ENCODE assay signal across 17 cellular contexts in genomic region chr7:100630066-100630465, GRCh38. TPM values are rescaled to one million over a fixed set of nuclear protein-coding genes. Genes with fewer than 3 reads are reported as not detected.
A peak's percentile ranks its signal among the peaks of the same experiment; 100 is the strongest.
DNase-seq lines count a peak whose midpoint lies in the region; ATAC-seq and TF ChIP-seq lines count a peak whose summit lies in the region.
"Had no signal": no experiment of that assay in that cellular context is flagged by ENCODE, and none has a peak within 500 bp of the region (broad histone marks: within the 10 kb centered on the region; RNA-seq: fewer than 3 reads in every experiment).

No MANE protein-coding gene starts in this region.

- peaks cover 37% of the 10 kb centered on the region for H3K4me1 Mint-ChIP-seq in activated naive CD4-positive, alpha-beta T cell treated with anti-CD3 and anti-CD28 coated beads, Interleukin-2, amount 50 U/mL, for 24 hours
- H3K4me1 Mint-ChIP-seq in CD4-positive, alpha-beta memory T cell, result peaks cover 18 to 46% (median 32%) of the 10 kb centered on the region in 4 donors
- H3K4me1 Mint-ChIP-seq in activated CD8-positive, alpha-beta T cell treated with anti-CD3 and anti-CD28 coated beads for 36 hours (ENCODE audit: low read depth), result peaks cover 36% of the 10 kb centered on the region
- peaks cover 20 to 63% (median 49%) of the 10 kb centered on the region in 7 donors for H3K4me1 Mint-ChIP-seq in naive thymus-derived CD4-positive, alpha-beta T cell

- H3K27ac ChIP-seq in CD4-positive, alpha-beta memory T cell (ENCODE audit: low read depth, low read length), result no peak overlapping the region
- no peak overlapping the region for H3K27ac ChIP-seq in naive thymus-derived CD4-positive, alpha-beta T cell (ENCODE audit: low read depth, low read length)

- CTCF ChIA-PET in CD4-positive, alpha-beta memory T cell (lab: Charles Lee; ENCODE audit: partially characterized antibody), result interaction anchor here (0.9 to 3.3 kb wide), 7 partner anchors 9 to 75 kb away, joined by 3 to 25 read pairs (median 5); partner anchors contain the start of genes MOSPD3 and POP7
- CTCF ChIA-PET in activated CD8-positive, alpha-beta T cell treated with anti-CD3 and anti-CD28 coated beads for 36 hours (lab: Charles Lee), result interaction anchor here (1.0 to 1.8 kb wide), 9 partner anchors 9 to 96 kb away, joined by 4 to 8 read pairs (median 5); partner anchors contain the start of genes FBXO24, GNB2, MOSPD3 and POP7
- CTCF ChIA-PET in naive thymus-derived CD4-positive, alpha-beta T cell (lab: Charles Lee), result interaction anchor here (0.7 kb wide), 1 partner anchor 46 kb away, joined by 3 read pairs; no protein-coding TSS in a partner anchor

- ATAC-seq in activated CD8-positive, alpha-beta T cell treated with anti-CD3 and anti-CD28 coated beads for 36 hours, result no peak
- no peak for ATAC-seq in naive thymus-derived CD4-positive, alpha-beta T cell
- ATAC-seq in omental fat pad (ENCODE audit: low FRiP score) (no peak), GM18873 (IDR thresholded peaks at IDR 0.05; ENCODE audit: low FRiP score, unreplicated experiment) (no peak)

- H3K9me3 Mint-ChIP-seq in activated naive CD4-positive, alpha-beta T cell treated with anti-CD3 and anti-CD28 coated beads, Interleukin-2, amount 50 U/mL, for 24 hours, result no peaks in the 10 kb centered on the region
- peaks cover 0 to 2% (median 0%) of the 10 kb centered on the region in 8 donors for H3K9me3 Mint-ChIP-seq in CD4-positive, alpha-beta memory T cell
- H3K9me3 Mint-ChIP-seq in activated CD8-positive, alpha-beta T cell treated with anti-CD3 and anti-CD28 coated beads for 36 hours, result no peaks in the 10 kb centered on the region
- H3K9me3 Mint-ChIP-seq in naive thymus-derived CD4-positive, alpha-beta T cell, result peaks cover 0 to 4% (median 0%) of the 10 kb centered on the region in 11 donors

- no peak for DNase-seq in activated naive CD4-positive, alpha-beta T cell (lab: John Stamatoyannopoulos, UW)
- no peak for DNase-seq in CD4-positive, alpha-beta memory T cell
- no peak for DNase-seq in activated CD8-positive, alpha-beta T cell treated with anti-CD3 and anti-CD28 coated beads for 36 hours
- no peak for DNase-seq in naive thymus-derived CD4-positive, alpha-beta T cell
- DNase-seq in NCI-H2081 treated with DMSO at 0.1 percent for 48 hours (lab: John Stamatoyannopoulos, UW) (no peak), omental fat pad (ENCODE audit: low spot score) (no peak)
- DNase-seq: DMS153, GOT3, NCI-H1105 treated with DMSO at 0.1 percent for 48 hours, NCI-H187, NCI-H345, NCI-H526 treated with DMSO at 0.1 percent for 48 hours, SIG-M5 had no signal

- POLR2A ChIA-PET in CD4-positive, alpha-beta memory T cell (lab: Charles Lee; ENCODE audit: partially characterized antibody), result interaction anchor here (0.7 to 5.4 kb wide), 5 partner anchors 18 to 62 kb away, joined by 3 to 44 read pairs (median 4); partner anchors contain the start of genes FBXO24, GNB2, LRCH4 and MOSPD3
- POLR2A ChIA-PET in activated CD8-positive, alpha-beta T cell treated with anti-CD3 and anti-CD28 coated beads for 36 hours (lab: Charles Lee), result interaction anchor here (0.9 to 2.1 kb wide), 5 partner anchors 16 to 221 kb away, joined by 3 to 5 read pairs (median 3); no protein-coding TSS in a partner anchor
- POLR2A ChIA-PET in naive thymus-derived CD4-positive, alpha-beta T cell (lab: Charles Lee), result interaction anchor here (1.0 to 1.5 kb wide), 3 partner anchors 17 to 62 kb away, joined by 3 to 6 read pairs (median 3); partner anchors contain the start of gene MOSPD3

- H3K27me3 ChIP-seq in CD4-positive, alpha-beta memory T cell (ENCODE audit: insufficient read depth, low read length), result no peaks in the 10 kb centered on the region
- no peaks in the 10 kb centered on the region for H3K27me3 ChIP-seq in naive thymus-derived CD4-positive, alpha-beta T cell (ENCODE audit: control insufficient read depth in 2 of 2, insufficient read depth in 2 of 2, low read length in 2 of 2)
- H3K27me3 ChIP-seq: BE2C had no signal

- intact Hi-C loops in CD4-positive, alpha-beta memory T cell (cut with micrococcal nuclease), result no loop called here
- intact Hi-C loops in activated CD8-positive, alpha-beta T cell treated with anti-CD3 and anti-CD28 coated beads for 36 hours (cut with micrococcal nuclease), result no loop called here
- intact Hi-C loops in naive thymus-derived CD4-positive, alpha-beta T cell (cut with micrococcal nuclease), result no loop called here

- no peaks in the 10 kb centered on the region for H3K36me3 Mint-ChIP-seq in activated naive CD4-positive, alpha-beta T cell treated with anti-CD3 and anti-CD28 coated beads, Interleukin-2, amount 50 U/mL, for 24 hours
- no peaks in the 10 kb centered on the region for H3K36me3 Mint-ChIP-seq in CD4-positive, alpha-beta memory T cell
- H3K36me3 Mint-ChIP-seq in activated CD8-positive, alpha-beta T cell treated with anti-CD3 and anti-CD28 coated beads for 36 hours (ENCODE audit: low read depth), result peaks cover 3% of the 10 kb centered on the region
- H3K36me3 Mint-ChIP-seq in naive thymus-derived CD4-positive, alpha-beta T cell, result peaks cover 0 to 14% (median 0%) of the 10 kb centered on the region in 5 donors

- H3K4me3 ChIP-seq in CD4-positive, alpha-beta memory T cell (ENCODE audit: low read length in 2 of 2), result no peak overlapping the region
- H3K4me3 ChIP-seq in naive thymus-derived CD4-positive, alpha-beta T cell (ENCODE audit: low read length), result no peak overlapping the region

- no peaks in the 10 kb centered on the region for H3K27me3 Mint-ChIP-seq in activated naive CD4-positive, alpha-beta T cell treated with anti-CD3 and anti-CD28 coated beads, Interleukin-2, amount 50 U/mL, for 24 hours
- H3K27me3 Mint-ChIP-seq in CD4-positive, alpha-beta memory T cell, result no peaks in the 10 kb centered on the region
- peaks cover 4% of the 10 kb centered on the region for H3K27me3 Mint-ChIP-seq in activated CD8-positive, alpha-beta T cell treated with anti-CD3 and anti-CD28 coated beads for 36 hours
- peaks cover 0 to 4% (median 0%) of the 10 kb centered on the region in 5 donors for H3K27me3 Mint-ChIP-seq in naive thymus-derived CD4-positive, alpha-beta T cell

- no peak for TF ChIP-seq CTCF in activated CD8-positive, alpha-beta T cell treated with anti-CD3 and anti-CD28 coated beads for 36 hours (IDR thresholded peaks at IDR 0.05)
- TF ChIP-seq CTCF in omental fat pad (IDR thresholded peaks at IDR 0.05), result no peak

- peaks cover 26% of the 10 kb centered on the region for H3K4me1 ChIP-seq in CD4-positive, alpha-beta memory T cell (ENCODE audit: insufficient read depth, low read length)
- peaks cover 14 to 18% of the 10 kb centered on the region in 2 donors for H3K4me1 ChIP-seq in naive thymus-derived CD4-positive, alpha-beta T cell (ENCODE audit: control insufficient read depth in 2 of 2, insufficient read depth in 2 of 2, low read length in 2 of 2)
- H3K4me1 ChIP-seq: BE2C had no signal

- H3K4me3 Mint-ChIP-seq in activated naive CD4-positive, alpha-beta T cell treated with anti-CD3 and anti-CD28 coated beads, Interleukin-2, amount 50 U/mL, for 24 hours, result no peak overlapping the region
- peak overlapping the region in 1 of 8 donors; percentile 11 for H3K4me3 Mint-ChIP-seq in CD4-positive, alpha-beta memory T cell
- no peak overlapping the region for H3K4me3 Mint-ChIP-seq in activated CD8-positive, alpha-beta T cell treated with anti-CD3 and anti-CD28 coated beads for 36 hours
- peak overlapping the region in 5 of 10 donors; percentile 10 to 38 (median 21) for H3K4me3 Mint-ChIP-seq in naive thymus-derived CD4-positive, alpha-beta T cell

- H3K36me3 ChIP-seq in CD4-positive, alpha-beta memory T cell (ENCODE audit: insufficient read depth, low read length), result no peaks in the 10 kb centered on the region
- H3K36me3 ChIP-seq in naive thymus-derived CD4-positive, alpha-beta T cell (ENCODE audit: control insufficient read depth in 2 of 3, insufficient read depth in 3 of 3, low read length in 3 of 3), result no peaks in the 10 kb centered on the region
- H3K36me3 ChIP-seq: BE2C had no signal

- no peaks in the 10 kb centered on the region for H3K9me3 ChIP-seq in CD4-positive, alpha-beta memory T cell (ENCODE audit: control insufficient read depth in 1 of 2, low read length in 2 of 2)
- H3K9me3 ChIP-seq in naive thymus-derived CD4-positive, alpha-beta T cell (ENCODE audit: control insufficient read depth in 2 of 3, low read length in 3 of 3), result no peaks in the 10 kb centered on the region
- H3K9me3 ChIP-seq: BE2C had no signal

- peak overlapping the region; percentile 30 for H3K27ac Mint-ChIP-seq in activated naive CD4-positive, alpha-beta T cell treated with anti-CD3 and anti-CD28 coated beads, Interleukin-2, amount 50 U/mL, for 24 hours
- H3K27ac Mint-ChIP-seq in CD4-positive, alpha-beta memory T cell, result peak overlapping the region in 5 of 7 donors; percentile 61 to 84 (median 77)
- peak overlapping the region; percentile 51 for H3K27ac Mint-ChIP-seq in activated CD8-positive, alpha-beta T cell treated with anti-CD3 and anti-CD28 coated beads for 36 hours
- H3K27ac Mint-ChIP-seq in naive thymus-derived CD4-positive, alpha-beta T cell, result peak overlapping the region in 6 of 9 donors; percentile 5 to 87 (median 40)

RNA-seq across cellular contexts. Expression of gene TFR2, which starts 11.3 kb away (rescaled TPM):
- total RNA-seq in CD4-positive, alpha-beta memory T cell, result 1 to 10 TPM; 5.4 to 6.2 TPM
- polyA plus RNA-seq in CD4-positive, alpha-beta memory T cell, result 1 to 10 TPM in 1 of 2 donors, under 1 TPM in 1; 0.75 to 2.8 TPM
- total RNA-seq in activated CD8-positive, alpha-beta T cell treated with anti-CD3 and anti-CD28 coated beads for 36 hours, result 10 to 100 TPM; 11.3 to 11.9 TPM
- total RNA-seq in naive thymus-derived CD4-positive, alpha-beta T cell, result 10 to 100 TPM in 1 of 5 experiments, 1 to 10 TPM in 4; 1.8 to 14.4 (median 4.0) TPM
- 1 to 10 TPM in 1 of 2 donors, under 1 TPM in 1; 0.55 to 1.3 TPM for polyA plus RNA-seq in naive thymus-derived CD4-positive, alpha-beta T cell
- under 1 TPM in 1 of 4 donors, not detected in 3; 0.60 TPM for total RNA-seq in omental fat pad

RNA-seq across cellular contexts. Expression of gene MOSPD3, which starts 17.7 kb away (rescaled TPM):
- total RNA-seq in CD4-positive, alpha-beta memory T cell, result 10 to 100 TPM; 13.4 to 15.6 TPM
- 10 to 100 TPM; 24.6 to 32.1 TPM for polyA plus RNA-seq in CD4-positive, alpha-beta memory T cell
- total RNA-seq in activated CD8-positive, alpha-beta T cell treated with anti-CD3 and anti-CD28 coated beads for 36 hours, result 10 to 100 TPM in 1 of 2 experiments, 1 to 10 TPM in 1; 9.6 to 10.5 TPM
- total RNA-seq in naive thymus-derived CD4-positive, alpha-beta T cell, result 10 to 100 TPM in 4 of 5 experiments, 1 to 10 TPM in 1; 8.8 to 54.9 (median 13.1) TPM
- polyA plus RNA-seq in naive thymus-derived CD4-positive, alpha-beta T cell, result 10 to 100 TPM; 20.4 to 20.6 TPM
- total RNA-seq in omental fat pad, result 1 to 10 TPM; 5.4 to 8.9 (median 7.2) TPM

RNA-seq across cellular contexts. Expression of gene ACTL6B, which starts 26.2 kb away (rescaled TPM):
- not detected for total RNA-seq in CD4-positive, alpha-beta memory T cell
- polyA plus RNA-seq in CD4-positive, alpha-beta memory T cell, result not detected
- not detected for total RNA-seq in activated CD8-positive, alpha-beta T cell treated with anti-CD3 and anti-CD28 coated beads for 36 hours
- not detected for total RNA-seq in naive thymus-derived CD4-positive, alpha-beta T cell
- not detected for polyA plus RNA-seq in naive thymus-derived CD4-positive, alpha-beta T cell
- not detected for total RNA-seq in omental fat pad
- total RNA-seq: OCI-LY7 had no signal

RNA-seq across cellular contexts. Expression of gene PCOLCE, which starts 27.9 kb away (rescaled TPM):
- total RNA-seq in CD4-positive, alpha-beta memory T cell, result 10 to 100 TPM in 1 of 2 experiments, 1 to 10 TPM in 1; 7.2 to 10.6 TPM
- 1 to 10 TPM; 1.3 to 1.6 TPM for polyA plus RNA-seq in CD4-positive, alpha-beta memory T cell
- total RNA-seq in activated CD8-positive, alpha-beta T cell treated with anti-CD3 and anti-CD28 coated beads for 36 hours, result 1 to 10 TPM; 3.9 to 4.6 TPM
- total RNA-seq in naive thymus-derived CD4-positive, alpha-beta T cell, result 10 to 100 TPM in 1 of 5 experiments, 1 to 10 TPM in 4; 9.1 to 11.7 (median 9.5) TPM
- under 1 TPM in 1 of 2 donors, not detected in 1; 0.64 TPM for polyA plus RNA-seq in naive thymus-derived CD4-positive, alpha-beta T cell
- 10 to 100 TPM; 20.6 to 87.2 (median 40.5) TPM for total RNA-seq in omental fat pad

RNA-seq across cellular contexts. Expression of gene GNB2, which starts 43.5 kb away (rescaled TPM):
- total RNA-seq in CD4-positive, alpha-beta memory T cell, result 100 to 1,000 TPM; 138 to 144 TPM
- polyA plus RNA-seq in CD4-positive, alpha-beta memory T cell, result 10 to 100 TPM; 48.3 to 60.7 TPM
- total RNA-seq in activated CD8-positive, alpha-beta T cell treated with anti-CD3 and anti-CD28 coated beads for 36 hours, result 100 to 1,000 TPM; 192 TPM
- total RNA-seq in naive thymus-derived CD4-positive, alpha-beta T cell, result 100 to 1,000 TPM in 4 of 5 experiments, 10 to 100 TPM in 1; 98.2 to 215 (median 132) TPM
- 10 to 100 TPM; 35.8 to 53.2 TPM for polyA plus RNA-seq in naive thymus-derived CD4-positive, alpha-beta T cell
- 100 to 1,000 TPM; 145 to 245 (median 203) TPM for total RNA-seq in omental fat pad
